In the genomic region with DNA sequence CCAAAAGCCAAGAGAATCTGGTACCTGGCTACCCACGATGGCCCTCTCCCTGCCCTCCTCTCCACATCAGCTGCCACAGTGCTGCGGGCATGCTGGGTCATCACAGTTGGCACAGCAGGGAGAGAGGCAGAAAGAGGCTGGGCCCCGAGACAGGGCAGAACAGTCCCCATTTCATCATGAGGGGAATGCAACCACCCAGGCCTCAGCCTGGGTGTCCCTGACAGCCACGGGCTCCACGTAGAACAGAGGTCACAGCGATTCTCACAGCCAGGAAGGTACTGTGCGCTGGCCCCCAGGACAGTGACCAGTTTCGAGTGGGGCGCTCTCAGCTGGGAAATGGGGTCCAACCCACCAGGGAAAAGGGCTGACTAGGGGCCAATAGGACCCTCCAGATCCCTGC, we compare ENCODE assay signal across 19 cellular contexts. TPM values are rescaled to one million over a fixed set of nuclear protein-coding genes. Genes with fewer than 3 reads are reported as not detected.
"Had no signal": no experiment of that assay in that cellular context is flagged by ENCODE, and none has a peak within 500 bp of the region (broad histone marks: within the 10 kb centered on the region; RNA-seq: fewer than 3 reads in every experiment).

No MANE protein-coding gene starts in this region.

- H3K36me3 ChIP-seq: esophagus squamous epithelium, gastroesophageal sphincter, tibial nerve had no signal

- H3K9me3 ChIP-seq: esophagus squamous epithelium, gastroesophageal sphincter, psoas muscle, testis, tibial nerve had no signal

- H3K4me1 ChIP-seq: parathyroid adenoma, testis had no signal

- ATAC-seq: gastroesophageal sphincter, sciatic nerve had no signal

- H3K27me3 ChIP-seq: esophagus squamous epithelium, gastroesophageal sphincter, hepatocyte, testis, tibial nerve had no signal

- H3K4me3 ChIP-seq: esophagus squamous epithelium, gastroesophageal sphincter, hepatocyte, psoas muscle, testis, tibial nerve had no signal

- DNase-seq: cerebellar nuclear complex; dermis blood vessel endothelial cell; esophagus squamous epithelium; foreskin fibroblast; glutamatergic neuron; kidney; mammary epithelial cell; psoas muscle; retina; stimulated activated CD4-positive, alpha-beta T cell treated with anti-CD3 and anti-CD28 coated beads, Interleukin-4, amount 100 ng/mL, for 4 hours; stimulated activated naive B cell treated with anti-CD40 and anti-IgM and Interleukin-4, amounts not matched to agents 10 μg/mL and 1 μg/mL and 100 μg/mL, for 72 hours; stimulated activated naive CD8-positive, alpha-beta T cell treated with anti-CD3 and anti-CD28 coated beads, Interleukin-15, amount 100 ng/mL, for 72 hours; testis had no signal

- H3K27ac ChIP-seq: gastroesophageal sphincter, hepatocyte, parathyroid adenoma, psoas muscle, testis had no signal

RNA-seq across cellular contexts. Expression of a gene that starts 6.3 kb away (rescaled TPM):
- total RNA-seq: mammary epithelial cell, mesothelial cell of epicardium, psoas muscle had no signal
- polyA plus RNA-seq: mammary epithelial cell had no signal
